In genomic region chr9:100064872-100065581, GRCh38 we compare ENCODE assay signal across 13 cellular contexts. TPM values are rescaled to one million over a fixed set of nuclear protein-coding genes. Genes with fewer than 3 reads are reported as not detected.
DNase-seq lines count a peak whose midpoint lies in the region; ATAC-seq, FAIRE-seq and TF ChIP-seq lines count a peak whose summit lies in the region.
"Had no signal": no experiment of that assay in that cellular context is flagged by ENCODE, and none has a peak within 500 bp of the region (broad histone marks: within the 10 kb centered on the region; RNA-seq: fewer than 3 reads in every experiment).

No MANE protein-coding gene starts in this region.

- H3K9me2 ChIP-seq in PC-3 (replicated peaks; ENCODE audit: low read length), result no peaks in the 10 kb centered on the region

- H3K36me3 ChIP-seq in PC-3 (ENCODE audit: low read depth, low read length), result no peaks in the 10 kb centered on the region
- no peaks in the 10 kb centered on the region for H3K36me3 ChIP-seq in left lung
- H3K36me3 ChIP-seq in heart left ventricle, result no peaks in the 10 kb centered on the region
- H3K36me3 ChIP-seq: sigmoid colon had no signal

- H3K4me2 ChIP-seq in PC-3 (ENCODE audit: low read length), result peak overlapping the region; percentile 60

- intact Hi-C loops in PC-3 (cut with micrococcal nuclease), result no loop called here
- intact Hi-C loops in left lung (cut with DNase I), result no loop called here
- intact Hi-C loops in heart left ventricle (cut with DNase I), result no loop called here

- no peak for FAIRE-seq in D721Med (lab: Jason Lieb, UNC)

- 88 to 91% (median 90%) methylated on average over 8 of the region's 8 CpGs for WGBS in heart left ventricle, 4 donors

- CTCF ChIA-PET in PC-3 (lab: Charles Lee), result no interaction called here

- peak overlapping the region; percentile 36 for H3K27ac ChIP-seq in PC-3 (ENCODE audit: low read length)
- H3K27ac ChIP-seq in left lung, result no peak overlapping the region
- H3K27ac ChIP-seq in heart left ventricle, result no peak overlapping the region
- H3K27ac ChIP-seq: sigmoid colon had no signal

- no peaks in the 10 kb centered on the region; the same call in 1 of the 2 replicates for H4K20me1 ChIP-seq in PC-3 (ENCODE audit: low read length)

- TF ChIP-seq POLR2A in heart left ventricle (IDR thresholded peaks at IDR 0.05), result no peak

- TF ChIP-seq CTCF in PC-3 (conservative IDR thresholded peaks at IDR 0.05; ENCODE audit: low read depth, low read length) (no peak), cardiac fibroblast (IDR thresholded peaks at IDR 0.05; ENCODE audit: low read depth, low read length) (no peak), left lung (IDR thresholded peaks at IDR 0.05) (no peak), D721Med (IDR thresholded peaks at IDR 0.05; ENCODE audit: insufficient read depth, missing control alignments) (no peak), heart left ventricle (IDR thresholded peaks at IDR 0.05) (no peak)

- peaks cover 32% of the 10 kb centered on the region for H3K79me2 ChIP-seq in PC-3 (ENCODE audit: low read length)

- no TSS peak for BruUV-seq in PC-3 (replicated peaks; lab: Mats Ljungman, UMichigan)

- POLR2A ChIA-PET in PC-3 (lab: Charles Lee; ENCODE audit: unreplicated experiment), result no interaction called here

- H2AFZ ChIP-seq in PC-3 (ENCODE audit: low read length), result no peak overlapping the region

- 0 out of 2 replicates have a peak overlapping the region, but pooled peaks have one; percentile 16 for H3K4me3 ChIP-seq in PC-3 (ENCODE audit: low read length)
- H3K4me3 ChIP-seq in cardiac fibroblast (replicated peaks in 1 of 2; ENCODE audit: low read depth in 2 of 2, low read length in 2 of 2), result no peak overlapping the region
- H3K4me3 ChIP-seq in left lung, result no peak overlapping the region
- H3K4me3 ChIP-seq in heart left ventricle, result no peak overlapping the region
- H3K4me3 ChIP-seq: sigmoid colon had no signal

- H3K9me3 ChIP-seq in PC-3 (ENCODE audit: low read length) (no peaks in the 10 kb centered on the region), left lung (no peaks in the 10 kb centered on the region), heart left ventricle (no peaks in the 10 kb centered on the region)
- H3K9me3 ChIP-seq: sigmoid colon had no signal

- H3K9ac ChIP-seq in PC-3 (ENCODE audit: low read length), result no peak overlapping the region

- peak; percentile 99 for ATAC-seq in PC-3
- peak; percentile 39 for ATAC-seq in left lung
- no peak for ATAC-seq in heart left ventricle
- ATAC-seq: stimulated activated naive CD8-positive, alpha-beta T cell treated with anti-CD3 and anti-CD28 coated beads, Interleukin-15, amount 100 ng/mL, for 72 hours had no signal

- no peaks in the 10 kb centered on the region for H3F3A ChIP-seq in PC-3 (ENCODE audit: low read length, unreplicated experiment)

- peak; percentile 78 for DNase-seq in EL
- DNase-seq in PC-3, result peak; percentile 77
- DNase-seq in cardiac fibroblast (ENCODE audit: low read depth in 2 of 2), result peak; percentile 42 to 88
- no peak for DNase-seq in left lung
- DNase-seq in HuH-7 (ENCODE audit: low spot score), result no peak
- no peak for DNase-seq in D721Med (ENCODE audit: insufficient read length, low spot score)
- DNase-seq in heart left ventricle, result no peak
- DNase-seq in NCI-H1436 treated with DMSO at 0.1 percent for 48 hours (lab: John Stamatoyannopoulos, UW), result no peak
- DNase-seq: activated CD4-positive, alpha-beta memory T cell treated with anti-CD3 and anti-CD28 coated beads, Interleukin-2, amount 10 ng/mL, durations not matched to agents 7 days and 5 days; caudate nucleus; NCI-H1436; sigmoid colon; stimulated activated naive CD8-positive, alpha-beta T cell treated with anti-CD3 and anti-CD28 coated beads, Interleukin-15, amount 100 ng/mL, for 72 hours had no signal

- H3K27me3 ChIP-seq in PC-3 (ENCODE audit: low read length) (no peaks in the 10 kb centered on the region), left lung (no peaks in the 10 kb centered on the region), heart left ventricle (no peaks in the 10 kb centered on the region)
- H3K27me3 ChIP-seq: sigmoid colon had no signal

- H3K4me1 ChIP-seq in PC-3 (ENCODE audit: insufficient read depth, low read length) (peaks cover 29% of the 10 kb centered on the region), left lung (peaks cover 0 to 15% of the 10 kb centered on the region in 2 donors), heart left ventricle (peaks cover 0 to 28% (median 15%) of the 10 kb centered on the region in 12 donors)

RNA-seq across cellular contexts. Expression of gene ERP44, which starts 33.8 kb away (rescaled TPM):
- total RNA-seq in PC-3 (2014; rRNA removed) (5.8 and 7.7 TPM in 2 replicates), left lung (10 to 100 TPM; 24.7 to 32.2 TPM), heart left ventricle (10 to 100 TPM in 8 of 9 donors, 1 to 10 TPM in 1; 7.9 to 20.5 (median 15.7) TPM)
- 10 to 100 TPM; 13.1 to 21.6 TPM for polyA plus RNA-seq in heart left ventricle

RNA-seq across cellular contexts. Expression of gene INVS, which starts 34.0 kb away (rescaled TPM):
- 8.9 and 9.6 TPM in 2 replicates for total RNA-seq in PC-3 (2014; rRNA removed)
- total RNA-seq in left lung, result 10 to 100 TPM; 21.5 to 22.6 TPM
- 10 to 100 TPM in 1 of 9 donors, 1 to 10 TPM in 8; 4.9 to 10.4 (median 7.5) TPM for total RNA-seq in heart left ventricle
- 1 to 10 TPM; 2.5 to 2.8 TPM for polyA plus RNA-seq in heart left ventricle

Comparison
In these comparisons a context has a peak if more than half of its experiments do, and no peak if none do; other contexts are left out.
1. DNase-seq: peak in EL (single experiment), PC-3 (single experiment) and cardiac fibroblast (2 of 2); none in left lung (0 of 2), HuH-7 (single experiment), D721Med (single experiment), heart left ventricle (0 of 5) and NCI-H1436 treated with DMSO at 0.1 percent for 48 hours (single experiment).
2. ATAC-seq: peak in PC-3 (single experiment) and left lung (single experiment); none in heart left ventricle (0 of 4).